In the genomic region with DNA sequence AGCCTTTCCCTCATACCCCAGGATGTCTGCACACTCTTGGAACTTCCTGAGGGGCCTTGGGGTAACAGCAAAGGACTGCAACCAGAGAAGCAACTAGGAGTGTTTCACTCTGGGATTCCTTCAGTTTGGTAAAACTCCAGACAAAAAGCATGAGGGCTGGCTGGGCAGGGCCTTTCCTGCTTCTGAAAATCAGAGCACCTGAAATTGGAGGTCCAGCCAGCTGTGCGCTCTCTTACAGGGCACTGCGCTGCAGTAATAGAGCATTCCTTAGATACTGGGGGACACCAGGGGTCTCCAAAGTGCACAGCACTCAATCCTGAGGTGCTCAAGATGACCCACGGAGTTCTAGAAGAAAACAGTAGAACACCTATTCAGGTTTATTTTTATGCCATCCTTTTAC, we compare ENCODE assay signal across 29 cellular contexts.
"Had no signal": no experiment of that assay in that cellular context is flagged by ENCODE, and none has a peak within 500 bp of the region (broad histone marks: within the 10 kb centered on the region; RNA-seq: fewer than 3 reads in every experiment).

No MANE protein-coding gene starts in this region.

- H3K9ac ChIP-seq: neural progenitor cell had no signal

- H3K27ac Mint-ChIP-seq: naive thymus-derived CD4-positive, alpha-beta T cell; natural killer cell; neural progenitor cell; progenitor cell of endocrine pancreas; stimulated activated memory B cell treated with anti-CD40 and anti-IgM and Interleukin-4, amounts not matched to agents 10 μg/mL and 1 μg/mL and 100 μg/mL, for 72 hours; stimulated activated naive CD8-positive, alpha-beta T cell treated with anti-CD3 and anti-CD28 coated beads, Interleukin-15, amount 100 ng/mL, for 72 hours; type B pancreatic cell had no signal

- H3K27ac ChIP-seq: neural progenitor cell, pancreas, psoas muscle, right lobe of liver, sigmoid colon, suprapubic skin, testis, tibial artery, transverse colon, upper lobe of right lung, uterus had no signal

- H3K27me3 ChIP-seq: neural progenitor cell, pancreas, right lobe of liver, sigmoid colon, suprapubic skin, testis, tibial artery, transverse colon, upper lobe of right lung, uterus had no signal

- H3K9me3 Mint-ChIP-seq: naive thymus-derived CD4-positive, alpha-beta T cell; natural killer cell; nephron; neural progenitor cell; stimulated activated memory B cell treated with anti-CD40 and anti-IgM and Interleukin-4, amounts not matched to agents 10 μg/mL and 1 μg/mL and 100 μg/mL, for 72 hours; stimulated activated naive CD8-positive, alpha-beta T cell treated with anti-CD3 and anti-CD28 coated beads, Interleukin-15, amount 100 ng/mL, for 72 hours; type B pancreatic cell had no signal

- H2AFZ ChIP-seq: neural progenitor cell had no signal

- H3K36me3 Mint-ChIP-seq: natural killer cell; stimulated activated memory B cell treated with anti-CD40 and anti-IgM and Interleukin-4, amounts not matched to agents 10 μg/mL and 1 μg/mL and 100 μg/mL, for 72 hours; type B pancreatic cell had no signal

- H3K4me3 Mint-ChIP-seq: naive thymus-derived CD4-positive, alpha-beta T cell; natural killer cell; nephron; neural progenitor cell; stimulated activated memory B cell treated with anti-CD40 and anti-IgM and Interleukin-4, amounts not matched to agents 10 μg/mL and 1 μg/mL and 100 μg/mL, for 72 hours; stimulated activated naive CD8-positive, alpha-beta T cell treated with anti-CD3 and anti-CD28 coated beads, Interleukin-15, amount 100 ng/mL, for 72 hours; type B pancreatic cell had no signal

- H3K36me3 ChIP-seq: neural progenitor cell, pancreas, right lobe of liver, sigmoid colon, suprapubic skin, tibial artery, transverse colon, upper lobe of right lung, uterus had no signal

- H3K4me2 ChIP-seq: neural progenitor cell had no signal

- H3K4me1 ChIP-seq: psoas muscle, sigmoid colon, suprapubic skin, testis, uterus had no signal

- DNase-seq: naive thymus-derived CD4-positive, alpha-beta T cell; natural killer cell; nucleus accumbens; pancreas; psoas muscle; right cardiac atrium; right lobe of liver; sigmoid colon; small intestine; stimulated activated CD4-positive, alpha-beta T cell treated with anti-CD3 and anti-CD28 coated beads, Interleukin-12 subunit alpha, Interleukin-12 subunit beta, amount 100 ng/mL, for 4 hours; stimulated activated CD4-positive, alpha-beta T cell treated with anti-CD3 and anti-CD28 coated beads, Interleukin-1b, Interleukin-23, amount 100 ng/mL, for 48 hours; stimulated activated CD4-positive, alpha-beta T cell treated with anti-CD3 and anti-CD28 coated beads, Interleukin-4, amount 100 ng/mL, for 1 hour; stimulated activated CD4-positive, alpha-beta T cell treated with anti-CD3 and anti-CD28 coated beads, Interleukin-4, amount 100 ng/mL, for 4 hours; stimulated activated CD8-positive, alpha-beta memory T cell treated with anti-CD3 and anti-CD28 coated beads, Interleukin-4, amount 100 ng/mL, for 48 hours; stimulated activated naive CD4-positive, alpha-beta T cell; stimulated activated naive CD8-positive, alpha-beta T cell treated with anti-CD3 and anti-CD28 coated beads, Interleukin-15, amount 100 ng/mL, for 72 hours; stimulated activated naive CD8-positive, alpha-beta T cell treated with anti-CD3 and anti-CD28 coated beads, Interleukin-15, Interleukin-2, amounts not matched to agents 100 U/mL and 50 U/mL, for 24 hours; substantia nigra; testis; tibial artery; transverse colon; upper lobe of right lung; uterus had no signal

- H3K9me3 ChIP-seq: pancreas, psoas muscle, right lobe of liver, sigmoid colon, suprapubic skin, testis, tibial artery, transverse colon, upper lobe of right lung, uterus had no signal

- H3K4me3 ChIP-seq: neural progenitor cell, pancreas, psoas muscle, right lobe of liver, sigmoid colon, suprapubic skin, testis, tibial artery, transverse colon, upper lobe of right lung, uterus had no signal

- H3K27me3 Mint-ChIP-seq: progenitor cell of endocrine pancreas; stimulated activated memory B cell treated with anti-CD40 and anti-IgM and Interleukin-4, amounts not matched to agents 10 μg/mL and 1 μg/mL and 100 μg/mL, for 72 hours; stimulated activated naive CD8-positive, alpha-beta T cell treated with anti-CD3 and anti-CD28 coated beads, Interleukin-15, amount 100 ng/mL, for 72 hours; type B pancreatic cell had no signal
